27 cellular contexts compared by ENCODE assay signal in the genomic region with DNA sequence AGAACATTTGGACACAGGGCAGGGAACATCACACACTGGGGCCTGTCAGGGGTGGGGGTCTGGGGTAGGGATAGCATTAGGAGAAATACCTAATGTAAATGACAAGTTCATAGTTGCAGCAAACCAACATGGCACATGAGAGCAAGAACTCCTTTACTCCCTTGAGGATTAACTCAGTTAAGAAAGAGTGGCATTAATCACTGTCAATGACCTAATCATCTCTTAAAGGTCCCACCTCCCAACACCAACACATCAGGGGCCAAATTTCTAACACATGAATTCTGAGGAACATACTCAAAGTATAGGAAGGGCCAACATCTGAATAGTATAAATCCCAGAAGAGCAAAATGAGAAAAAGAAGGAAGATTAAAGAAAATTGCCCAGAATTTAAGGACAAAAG.
"Had no signal": no experiment of that assay in that cellular context is flagged by ENCODE, and none has a peak within 500 bp of the region (broad histone marks: within the 10 kb centered on the region; RNA-seq: fewer than 3 reads in every experiment).

No MANE protein-coding gene starts in this region.

- H3K4me1 Mint-ChIP-seq: activated CD4-positive, alpha-beta memory T cell treated with anti-CD3 and anti-CD28 coated beads, Interleukin-2, amount 10 ng/mL, durations not matched to agents 7 days and 5 days; activated CD4-positive, alpha-beta T cell treated with anti-CD3 and anti-CD28 coated beads for 36 hours; activated CD4-positive, alpha-beta T cell treated with anti-CD3 and anti-CD28 coated beads, Interleukin-2, amount 10 ng/mL, durations not matched to agents 7 days and 5 days; endodermal cell had no signal

- H3K4me1 ChIP-seq: gastroesophageal sphincter, heart right ventricle had no signal

- H3K27me3 ChIP-seq: brain microvascular endothelial cell, dorsolateral prefrontal cortex, gastroesophageal sphincter, heart right ventricle had no signal

- H3K9me3 ChIP-seq: gastroesophageal sphincter had no signal

- H3K27me3 Mint-ChIP-seq: activated CD4-positive, alpha-beta memory T cell treated with anti-CD3 and anti-CD28 coated beads, Interleukin-2, amount 10 ng/mL, durations not matched to agents 7 days and 5 days; activated CD4-positive, alpha-beta T cell treated with anti-CD3 and anti-CD28 coated beads for 36 hours; activated CD4-positive, alpha-beta T cell treated with anti-CD3 and anti-CD28 coated beads, Interleukin-2, amount 10 ng/mL, durations not matched to agents 7 days and 5 days; activated naive CD8-positive, alpha-beta T cell; activated T-cell treated with anti-CD3 and anti-CD28 coated beads, Interleukin-2, amount 50 U/mL, for 24 hours; central memory CD8-positive, alpha-beta T cell; dendritic cell treated with granulocyte-macrophage colony-stimulating factor and Interleukin-4, amounts not matched to agents 40 ng/mL and 50 ng/mL, for 4 days had no signal

- H3K4me3 ChIP-seq: coronary artery, dorsolateral prefrontal cortex, gastroesophageal sphincter, heart right ventricle had no signal

- H3K27ac ChIP-seq: brain microvascular endothelial cell, coronary artery, dorsolateral prefrontal cortex, gastroesophageal sphincter, heart right ventricle had no signal

- H3K4me3 Mint-ChIP-seq: activated CD4-positive, alpha-beta memory T cell treated with anti-CD3 and anti-CD28 coated beads, Interleukin-2, amount 10 ng/mL, durations not matched to agents 7 days and 5 days; activated CD4-positive, alpha-beta T cell treated with anti-CD3 and anti-CD28 coated beads for 36 hours; activated CD4-positive, alpha-beta T cell treated with anti-CD3 and anti-CD28 coated beads, Interleukin-2, amount 10 ng/mL, durations not matched to agents 7 days and 5 days; activated naive CD8-positive, alpha-beta T cell; activated T-cell treated with anti-CD3 and anti-CD28 coated beads, Interleukin-2, amount 50 U/mL, for 24 hours; activated T-cell treated with anti-CD3 and anti-CD28 coated beads, Interleukin-2, amount 50 U/mL, for 72 hours; central memory CD8-positive, alpha-beta T cell; dendritic cell treated with granulocyte-macrophage colony-stimulating factor and Interleukin-4, amounts not matched to agents 40 ng/mL and 50 ng/mL, for 4 days; endodermal cell had no signal

- H3K36me3 ChIP-seq: brain microvascular endothelial cell, heart right ventricle had no signal

- DNase-seq: activated CD4-positive, alpha-beta memory T cell treated with anti-CD3 and anti-CD28 coated beads, Interleukin-2, amount 10 ng/mL, durations not matched to agents 7 days and 5 days; activated CD4-positive, alpha-beta T cell treated with anti-CD3 and anti-CD28 coated beads for 36 hours; activated CD4-positive, alpha-beta T cell treated with anti-CD3 and anti-CD28 coated beads, Interleukin-2, amount 10 ng/mL, durations not matched to agents 7 days and 5 days; activated CD4-positive, alpha-beta T cell treated with anti-CD3 and anti-CD28 coated beads, Interleukin-2, amount 50 U/mL, for 4 hours; activated CD4-positive, CD25-positive, alpha-beta regulatory T cell; activated CD4-positive, CD25-positive, alpha-beta regulatory T cell treated with anti-CD3 and anti-CD28 coated beads, Interleukin-2, amount 50 U/mL, for 72 hours; activated CD8-positive, alpha-beta memory T cell treated with anti-CD3 and anti-CD28 coated beads, Interleukin-2, amount 50 U/mL, for 48 hours; activated gamma-delta T cell; activated naive CD4-positive, alpha-beta T cell treated with anti-CD3 and anti-CD28 coated beads, Interleukin-2, amount 50 U/mL, for 16 hours; activated naive CD4-positive, alpha-beta T cell treated with Interleukin-2 at 50 U/mL for 16 hours; activated T-cell treated with anti-CD3 and anti-CD28 coated beads for 4 hours; activated T-cell treated with anti-CD3 and anti-CD28 coated beads, Interleukin-2, amount 50 U/mL, for 24 hours; activated T-cell treated with anti-CD3 and anti-CD28 coated beads, Interleukin-2, amount 50 U/mL, for 72 hours; amniotic stem cell; anterior cingulate cortex; brain microvascular endothelial cell; dorsolateral prefrontal cortex; effector memory CD4-positive, alpha-beta T cell; endodermal cell; foreskin melanocyte; heart right ventricle; T-helper 2 cell had no signal

- H3K27ac Mint-ChIP-seq: activated CD4-positive, alpha-beta memory T cell treated with anti-CD3 and anti-CD28 coated beads, Interleukin-2, amount 10 ng/mL, durations not matched to agents 7 days and 5 days; activated CD4-positive, alpha-beta T cell treated with anti-CD3 and anti-CD28 coated beads for 36 hours; activated CD4-positive, alpha-beta T cell treated with anti-CD3 and anti-CD28 coated beads, Interleukin-2, amount 10 ng/mL, durations not matched to agents 7 days and 5 days; activated naive CD8-positive, alpha-beta T cell; activated T-cell treated with anti-CD3 and anti-CD28 coated beads, Interleukin-2, amount 50 U/mL, for 24 hours; activated T-cell treated with anti-CD3 and anti-CD28 coated beads, Interleukin-2, amount 50 U/mL, for 72 hours; dendritic cell treated with granulocyte-macrophage colony-stimulating factor and Interleukin-4, amounts not matched to agents 40 ng/mL and 50 ng/mL, for 4 days; endodermal cell had no signal
